ENCODE assay signal across 8 cellular contexts in the genomic region with DNA sequence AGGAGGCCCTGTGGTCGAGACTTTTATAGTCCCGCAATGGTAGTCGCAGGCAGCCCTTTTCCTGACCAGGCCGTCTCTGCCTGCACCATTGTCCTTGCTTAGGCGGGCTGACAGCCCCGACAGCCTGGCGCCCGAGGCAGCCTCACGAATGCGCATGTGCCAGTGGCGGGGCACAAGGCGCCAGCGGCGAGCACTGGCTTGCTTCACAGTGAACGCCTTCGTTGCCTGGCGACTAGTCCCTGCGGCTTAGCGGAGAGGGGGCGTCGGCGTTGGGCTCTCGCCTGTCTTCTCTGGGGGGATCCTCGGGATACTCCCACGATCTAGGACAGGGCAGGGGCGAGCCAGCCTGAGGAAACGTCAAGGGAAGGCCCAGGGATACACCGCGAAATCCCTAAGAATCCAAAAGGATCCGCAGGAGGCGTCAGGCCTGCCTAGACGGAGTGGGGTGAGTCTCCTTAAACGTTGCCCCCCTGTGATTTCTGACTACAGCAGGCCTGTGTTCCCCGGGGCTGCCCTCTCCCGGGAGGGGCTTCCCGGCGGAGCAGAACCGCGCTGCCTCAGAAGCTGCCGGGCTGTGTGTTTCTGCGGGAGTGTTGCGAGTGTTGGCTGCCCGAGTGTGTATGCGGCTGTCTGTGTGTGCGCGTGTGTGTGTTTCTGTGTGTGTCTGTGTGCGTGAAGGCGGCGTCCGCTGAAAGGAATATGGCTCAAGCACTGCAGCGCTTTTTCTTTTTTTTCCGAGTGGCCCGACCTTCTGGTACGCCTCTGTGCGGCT. TPM values are rescaled to one million over a fixed set of nuclear protein-coding genes. Genes with fewer than 3 reads are reported as not detected.
A peak's percentile ranks its signal among the peaks of the same experiment; 100 is the strongest.
DNase-seq lines count a peak whose midpoint lies in the region; ATAC-seq and TF ChIP-seq lines count a peak whose summit lies in the region.

No MANE protein-coding gene starts in this region.

- TF ChIP-seq CTCF in AG04449 (IDR thresholded peaks at IDR 0.05; ENCODE audit: insufficient read depth, low read length, missing control alignments) = no peak
- no peak for TF ChIP-seq CTCF in PC-3 (conservative IDR thresholded peaks at IDR 0.05; ENCODE audit: low read depth, low read length)

- intact Hi-C loops in PC-3 (cut with micrococcal nuclease) = no loop called here

- no peaks in the 10 kb centered on the region for H3K36me3 ChIP-seq in PC-3 (ENCODE audit: low read depth, low read length)

- H3K4me2 ChIP-seq in PC-3 (ENCODE audit: low read length) = no peak overlapping the region

- no peaks in the 10 kb centered on the region for H3K27me3 ChIP-seq in PC-3 (ENCODE audit: low read length)

- CTCF ChIA-PET in AG04449 (lab: Yijun Ruan, JAX) = no interaction called here
- CTCF ChIA-PET in PC-3 (lab: Charles Lee) = no interaction called here

- BruUV-seq in PC-3 (replicated peaks; lab: Mats Ljungman, UMichigan) = no TSS peak

- H3K9me2 ChIP-seq in PC-3 (replicated peaks; ENCODE audit: low read length) = no peaks in the 10 kb centered on the region

- no peaks in the 10 kb centered on the region for H4K20me1 ChIP-seq in PC-3 (ENCODE audit: low read length)

- no peaks in the 10 kb centered on the region for H3K4me1 ChIP-seq in PC-3 (ENCODE audit: insufficient read depth, low read length)

- peaks cover 2% of the 10 kb centered on the region for H3K36me3 Mint-ChIP-seq in IgD-negative memory B cell
- H3K36me3 Mint-ChIP-seq in stimulated activated naive CD8-positive, alpha-beta T cell treated with anti-CD3 and anti-CD28 coated beads, Interleukin-15, Interleukin-2, amounts not matched to agents 100 ng/mL and 50 ng/mL, for 24 hours (ENCODE audit: low read depth) = no peaks in the 10 kb centered on the region

- peaks cover 5% of the 10 kb centered on the region; the same call in 1 of the 2 replicates for H3K9me3 ChIP-seq in PC-3 (ENCODE audit: low read length)

- H3K4me3 Mint-ChIP-seq in IgD-negative memory B cell = peak overlapping the region; percentile 40 to 89 (median 63)
- peak overlapping the region; percentile 47 for H3K4me3 Mint-ChIP-seq in stimulated activated naive CD8-positive, alpha-beta T cell treated with anti-CD3 and anti-CD28 coated beads, Interleukin-15, Interleukin-2, amounts not matched to agents 100 ng/mL and 50 ng/mL, for 24 hours

- H3F3A ChIP-seq in PC-3 (ENCODE audit: low read length, unreplicated experiment) = no peaks in the 10 kb centered on the region

- peaks cover 0 to 4% (median 0%) of the 10 kb centered on the region in 3 donors for H3K9me3 Mint-ChIP-seq in IgD-negative memory B cell
- no peaks in the 10 kb centered on the region for H3K9me3 Mint-ChIP-seq in stimulated activated naive CD8-positive, alpha-beta T cell treated with anti-CD3 and anti-CD28 coated beads, Interleukin-15, Interleukin-2, amounts not matched to agents 100 ng/mL and 50 ng/mL, for 24 hours

- no peak for ATAC-seq in PC-3

- H3K4me3 ChIP-seq in AG04449 (ENCODE audit: low read depth, low read length) (peak overlapping the region; percentile 29), PC-3 (ENCODE audit: low read length) (no peak overlapping the region)

- DNase-seq in AG04449 (ENCODE audit: low read depth, low spot score) = no peak
- peak; percentile 85 for DNase-seq in left kidney (ENCODE audit: low read depth, low spot score)
- DNase-seq in SKM-1 (lab: John Stamatoyannopoulos, UW; ENCODE audit: unreplicated experiment) = no peak
- DNase-seq in MV-4-11 (lab: John Stamatoyannopoulos, UW) = no peak
- DNase-seq in PC-3 = no peak

- no peaks in the 10 kb centered on the region for H3K79me2 ChIP-seq in PC-3 (ENCODE audit: low read length)

- no peak overlapping the region for H3K9ac ChIP-seq in PC-3 (ENCODE audit: low read length)

- peaks cover 2 to 11% (median 3%) of the 10 kb centered on the region in 3 donors for H3K4me1 Mint-ChIP-seq in IgD-negative memory B cell
- peaks cover 18% of the 10 kb centered on the region for H3K4me1 Mint-ChIP-seq in stimulated activated naive CD8-positive, alpha-beta T cell treated with anti-CD3 and anti-CD28 coated beads, Interleukin-15, Interleukin-2, amounts not matched to agents 100 ng/mL and 50 ng/mL, for 24 hours (ENCODE audit: low read depth)

- POLR2A ChIA-PET in AG04449 (lab: Yijun Ruan, JAX) = no interaction called here
- POLR2A ChIA-PET in PC-3 (lab: Charles Lee; ENCODE audit: unreplicated experiment) = no interaction called here

- peaks cover 43% of the 10 kb centered on the region for H3K27me3 Mint-ChIP-seq in IgD-negative memory B cell
- H3K27me3 Mint-ChIP-seq in stimulated activated naive CD8-positive, alpha-beta T cell treated with anti-CD3 and anti-CD28 coated beads, Interleukin-15, Interleukin-2, amounts not matched to agents 100 ng/mL and 50 ng/mL, for 24 hours = peaks cover 56% of the 10 kb centered on the region

- H3K27ac Mint-ChIP-seq in IgD-negative memory B cell = peak overlapping the region in 1 of 3 donors; percentile 16
- no peak overlapping the region for H3K27ac Mint-ChIP-seq in stimulated activated naive CD8-positive, alpha-beta T cell treated with anti-CD3 and anti-CD28 coated beads, Interleukin-15, Interleukin-2, amounts not matched to agents 100 ng/mL and 50 ng/mL, for 24 hours

- H2AFZ ChIP-seq in PC-3 (ENCODE audit: low read length) = no peak overlapping the region

- H3K27ac ChIP-seq in cingulate gyrus (ENCODE audit: low read depth, low read length) = peak overlapping the region; percentile 29
- H3K27ac ChIP-seq in PC-3 (ENCODE audit: low read length) = no peak overlapping the region

RNA-seq across cellular contexts. Expression of a gene that starts 20.5 kb away (rescaled TPM):
- polyA plus RNA-seq in IgD-negative memory B cell = 7.8 TPM
- total RNA-seq in PC-3 (2014; rRNA removed) = 5.7 and 7.6 TPM in 2 replicates
